In genomic region chr18:26546170-26546874, GRCh38 we compare ENCODE assay signal across 10 cellular contexts. TPM values are rescaled to one million over a fixed set of nuclear protein-coding genes. Genes with fewer than 3 reads are reported as not detected.
DNase-seq lines count a peak whose midpoint lies in the region; ATAC-seq and TF ChIP-seq lines count a peak whose summit lies in the region.
"Had no signal": no experiment of that assay in that cellular context is flagged by ENCODE, and none has a peak within 500 bp of the region (broad histone marks: within the 10 kb centered on the region; RNA-seq: fewer than 3 reads in every experiment).

No MANE protein-coding gene starts in this region.

- intact Hi-C loops in vagina (cut with DNase I), result loop anchor here (5.0 kb wide), 1 partner anchor 111 kb away; no protein-coding TSS in a partner anchor

- no peak for TF ChIP-seq CTCF in astrocyte of the cerebellum (IDR thresholded peaks at IDR 0.05; ENCODE audit: low read depth, low read length, missing control alignments)
- TF ChIP-seq CTCF in vagina (IDR thresholded peaks at IDR 0.05), result no peak

- no peaks in the 10 kb centered on the region for H3K36me3 ChIP-seq in vagina

- peak overlapping the region; percentile 65 for H3K4me3 ChIP-seq in astrocyte of the cerebellum (ENCODE audit: low read depth, low read length)
- H3K4me3 ChIP-seq in vagina, result peak overlapping the region; percentile 77 to 84

- H3K9me3 Mint-ChIP-seq in stimulated activated naive CD8-positive, alpha-beta T cell treated with anti-CD3 and anti-CD28 coated beads, Interleukin-15, Interleukin-2, amounts not matched to agents 100 ng/mL and 50 ng/mL, for 24 hours, result no peaks in the 10 kb centered on the region

- no peak overlapping the region for H3K27ac ChIP-seq in vagina

- TF ChIP-seq POLR2A in vagina (IDR thresholded peaks at IDR 0.05), result no peak

- H3K4me1 ChIP-seq in vagina, result peaks cover 69% of the 10 kb centered on the region

- H3K36me3 Mint-ChIP-seq in stimulated activated naive CD8-positive, alpha-beta T cell treated with anti-CD3 and anti-CD28 coated beads, Interleukin-15, Interleukin-2, amounts not matched to agents 100 ng/mL and 50 ng/mL, for 24 hours (ENCODE audit: low read depth), result no peaks in the 10 kb centered on the region

- in situ Hi-C loops in astrocyte of the cerebellum (cut with HindIII; ENCODE audit: low sequenced_read_pairs), result no loop called here

- no peak for DNase-seq in stimulated activated naive CD8-positive, alpha-beta T cell treated with anti-CD3 and anti-CD28 coated beads, Interleukin-15, Interleukin-2, amounts not matched to agents 100 U/mL and 50 U/mL, for 24 hours
- DNase-seq in astrocyte of the cerebellum (ENCODE audit: low read depth) (no peak), iris pigment epithelial cell (ENCODE audit: low read depth) (peak; percentile 32), vagina (ENCODE audit: extremely low spot score in 2 of 2) (no peak), NCI-H2029 treated with DMSO at 0.1 percent for 48 hours (lab: John Stamatoyannopoulos, UW) (no peak), NCI-H1417 treated with DMSO at 0.1 percent for 48 hours (lab: John Stamatoyannopoulos, UW) (no peak)
- DNase-seq: GDM1, NCI-H1048 had no signal

- H3K27me3 ChIP-seq in vagina, result no peaks in the 10 kb centered on the region

- H3K4me3 Mint-ChIP-seq in stimulated activated naive CD8-positive, alpha-beta T cell treated with anti-CD3 and anti-CD28 coated beads, Interleukin-15, Interleukin-2, amounts not matched to agents 100 ng/mL and 50 ng/mL, for 24 hours, result peak overlapping the region; percentile 49

- no peak overlapping the region for H3K27ac Mint-ChIP-seq in stimulated activated naive CD8-positive, alpha-beta T cell treated with anti-CD3 and anti-CD28 coated beads, Interleukin-15, Interleukin-2, amounts not matched to agents 100 ng/mL and 50 ng/mL, for 24 hours

- no peak for ATAC-seq in stimulated activated naive CD8-positive, alpha-beta T cell treated with anti-CD3 and anti-CD28 coated beads, Interleukin-15, Interleukin-2, amounts not matched to agents 100 U/mL and 50 U/mL, for 24 hours
- ATAC-seq in HG03135 (IDR thresholded peaks at IDR 0.05; ENCODE audit: unreplicated experiment), result no peak

- peaks cover 43% of the 10 kb centered on the region for H3K4me1 Mint-ChIP-seq in stimulated activated naive CD8-positive, alpha-beta T cell treated with anti-CD3 and anti-CD28 coated beads, Interleukin-15, Interleukin-2, amounts not matched to agents 100 ng/mL and 50 ng/mL, for 24 hours (ENCODE audit: low read depth)

- H3K9me3 ChIP-seq in vagina, result no peaks in the 10 kb centered on the region

- H3K27me3 Mint-ChIP-seq in stimulated activated naive CD8-positive, alpha-beta T cell treated with anti-CD3 and anti-CD28 coated beads, Interleukin-15, Interleukin-2, amounts not matched to agents 100 ng/mL and 50 ng/mL, for 24 hours, result peaks cover 19% of the 10 kb centered on the region

RNA-seq across cellular contexts. Expression of gene KCTD1, which starts 2.0 kb away (rescaled TPM):
- 46.9 TPM for total RNA-seq in vagina
